29 cellular contexts compared by ENCODE assay signal in the genomic region with DNA sequence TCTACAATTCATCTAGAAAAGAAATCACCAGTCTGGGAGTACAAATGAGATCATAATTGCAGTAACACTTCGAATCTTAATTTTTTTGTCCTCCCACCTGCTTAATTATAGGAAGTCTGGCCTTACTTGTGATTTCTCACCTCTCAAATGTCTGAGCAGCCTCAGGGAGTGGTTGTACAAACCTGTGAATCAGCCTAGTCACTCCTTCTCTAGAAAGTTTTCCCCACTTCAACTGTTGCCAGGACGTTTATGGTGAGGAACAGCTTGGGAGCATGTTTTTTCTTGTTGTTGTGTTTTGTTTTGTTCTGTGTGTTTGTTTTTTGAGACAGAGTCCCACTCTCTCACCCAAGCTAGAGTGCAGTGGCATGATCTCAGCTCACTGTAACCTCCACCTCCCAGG. TPM values are rescaled to one million over a fixed set of nuclear protein-coding genes. Genes with fewer than 3 reads are reported as not detected.
"Had no signal": no experiment of that assay in that cellular context is flagged by ENCODE, and none has a peak within 500 bp of the region (broad histone marks: within the 10 kb centered on the region; RNA-seq: fewer than 3 reads in every experiment).

No MANE protein-coding gene starts in this region.

- H3K27me3 ChIP-seq: ovary, sigmoid colon, suprapubic skin, tibial artery, upper lobe of right lung had no signal

- H3K36me3 Mint-ChIP-seq: natural killer cell treated with Interleukin-12 subunit alpha and Interleukin-12 subunit beta and Interleukin-15 and Interleukin-18, amount 100 ng/mL, for 72 hours; stimulated activated effector memory CD8-positive, alpha-beta T cell treated with anti-CD3 and anti-CD28 coated beads, Interleukin-12 subunit alpha, Interleukin-12 subunit beta, amount 100 ng/mL, for 72 hours had no signal

- ATAC-seq: left colon; mucosa of descending colon; naive thymus-derived CD4-positive, alpha-beta T cell; natural killer cell treated with Interleukin-12 subunit alpha and Interleukin-12 subunit beta and Interleukin-15 and Interleukin-18, amount 100 ng/mL, for 72 hours; right cardiac atrium; stimulated activated effector memory CD8-positive, alpha-beta T cell treated with anti-CD3 and anti-CD28 coated beads, Interleukin-12 subunit alpha, Interleukin-12 subunit beta, amount 100 ng/mL, for 72 hours; upper lobe of right lung had no signal

- FAIRE-seq: kidney, small intestine, urothelium cell line had no signal

- H3K36me3 ChIP-seq: left ventricle myocardium inferior, ovary, sigmoid colon, spleen, suprapubic skin, thoracic aorta, tibial artery, upper lobe of right lung had no signal

- DNase-seq: hippocampal formation; kidney; left colon; left ventricle myocardium inferior; midbrain; mucosa of descending colon; naive thymus-derived CD4-positive, alpha-beta T cell; ovary; retina; right cardiac atrium; sigmoid colon; small intestine; spleen; stimulated activated CD4-positive, alpha-beta T cell treated with anti-CD3 and anti-CD28 coated beads, Interleukin-4, amount 100 ng/mL, for 24 hours; stimulated activated naive CD4-positive, alpha-beta T cell; tibial artery; trophoblast cell; upper lobe of right lung had no signal

- H3K4me1 Mint-ChIP-seq: memory B cell; naive thymus-derived CD4-positive, alpha-beta T cell; stimulated activated effector memory CD8-positive, alpha-beta T cell treated with anti-CD3 and anti-CD28 coated beads, Interleukin-12 subunit alpha, Interleukin-12 subunit beta, amount 100 ng/mL, for 72 hours had no signal

- H3K9me3 ChIP-seq: mucosa of descending colon, ovary, sigmoid colon, suprapubic skin, thoracic aorta, upper lobe of right lung had no signal

- H3K4me3 Mint-ChIP-seq: memory B cell; naive thymus-derived CD4-positive, alpha-beta T cell; natural killer cell treated with Interleukin-12 subunit alpha and Interleukin-12 subunit beta and Interleukin-15 and Interleukin-18, amount 100 ng/mL, for 72 hours; stimulated activated effector memory CD8-positive, alpha-beta T cell treated with anti-CD3 and anti-CD28 coated beads, Interleukin-12 subunit alpha, Interleukin-12 subunit beta, amount 100 ng/mL, for 72 hours; stimulated activated naive CD8-positive, alpha-beta T cell treated with anti-CD3 and anti-CD28 coated beads, Interleukin-15, Interleukin-2, amounts not matched to agents 100 ng/mL and 50 ng/mL, for 24 hours had no signal

- H3K4me3 ChIP-seq: left ventricle myocardium inferior, lung, mucosa of descending colon, ovary, sigmoid colon, spleen, suprapubic skin, thoracic aorta, tibial artery, upper lobe of right lung had no signal

- H3K4me1 ChIP-seq: suprapubic skin, tibial artery, upper lobe of right lung had no signal

- H3K27ac Mint-ChIP-seq: memory B cell; natural killer cell treated with Interleukin-12 subunit alpha and Interleukin-12 subunit beta and Interleukin-15 and Interleukin-18, amount 100 ng/mL, for 72 hours; progenitor cell of endocrine pancreas; stimulated activated effector memory CD8-positive, alpha-beta T cell treated with anti-CD3 and anti-CD28 coated beads, Interleukin-12 subunit alpha, Interleukin-12 subunit beta, amount 100 ng/mL, for 72 hours; stimulated activated naive CD8-positive, alpha-beta T cell treated with anti-CD3 and anti-CD28 coated beads, Interleukin-15, Interleukin-2, amounts not matched to agents 100 ng/mL and 50 ng/mL, for 24 hours had no signal

- H3K27ac ChIP-seq: left ventricle myocardium inferior, ovary, sigmoid colon, spleen, suprapubic skin, thoracic aorta, tibial artery, upper lobe of right lung had no signal

- H3K9me3 Mint-ChIP-seq: natural killer cell treated with Interleukin-12 subunit alpha and Interleukin-12 subunit beta and Interleukin-15 and Interleukin-18, amount 100 ng/mL, for 72 hours had no signal

- H3K27me3 Mint-ChIP-seq: progenitor cell of endocrine pancreas; stimulated activated naive CD8-positive, alpha-beta T cell treated with anti-CD3 and anti-CD28 coated beads, Interleukin-15, Interleukin-2, amounts not matched to agents 100 ng/mL and 50 ng/mL, for 24 hours had no signal

RNA-seq across cellular contexts. Expression of a gene that starts 50.3 kb away (rescaled TPM):
- total RNA-seq: left ventricle myocardium inferior; mesenteric fat pad; myocyte; naive thymus-derived CD4-positive, alpha-beta T cell; natural killer cell treated with Interleukin-12 subunit alpha and Interleukin-12 subunit beta and Interleukin-15 and Interleukin-18, amount 100 ng/mL, for 72 hours; thoracic aorta had no signal
